ENCODE assay signal across 8 cellular contexts in the genomic region with DNA sequence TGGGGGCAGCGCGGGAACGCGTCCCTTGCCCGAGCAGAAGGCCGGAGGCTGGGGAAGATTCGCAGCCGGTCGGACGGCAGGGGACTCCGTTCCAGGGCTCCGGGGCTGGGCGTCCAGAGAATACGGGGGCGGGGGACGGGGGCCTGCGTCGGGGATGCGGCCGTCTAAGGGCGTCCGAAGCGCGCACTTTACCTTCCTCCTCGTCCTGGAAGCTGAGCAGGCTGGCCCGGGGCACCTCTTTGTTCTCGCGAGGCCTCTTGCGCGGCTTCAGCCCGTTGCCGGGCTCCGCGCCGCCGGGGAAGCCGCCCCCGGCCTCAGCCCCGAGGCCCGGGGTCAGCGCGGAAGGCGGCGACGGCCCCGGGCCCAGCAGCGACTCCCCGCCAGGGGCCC. TPM values are rescaled to one million over a fixed set of nuclear protein-coding genes. Genes with fewer than 3 reads are reported as not detected.
A peak's percentile ranks its signal among the peaks of the same experiment; 100 is the strongest.
DNase-seq lines count a peak whose midpoint lies in the region; ATAC-seq and TF ChIP-seq lines count a peak whose summit lies in the region.

No MANE protein-coding gene starts in this region.

- POLR2A ChIA-PET in Panc1 (lab: Charles Lee): interaction anchor here (0.7 kb wide), 1 partner anchor 104 kb away, joined by 12 read pairs; no protein-coding TSS in a partner anchor

- no TSS peak for BruUV-seq in Panc1 (replicated peaks; lab: Mats Ljungman, UMichigan)

- intact Hi-C loops in Panc1 (cut with micrococcal nuclease; ENCODE audit: unreplicated experiment): no loop called here
- intact Hi-C loops in heart left ventricle (cut with DNase I): loop anchor here in 4 of 10 donors (2.0 to 5.0 kb wide), 2 partner anchors 42 to 44 kb away; partner anchors contain the start of gene SYNJ1 (in 4 of the 4)
- intact Hi-C loops in prostate gland (cut with DNase I): loop anchor here (5.0 kb wide), 2 partner anchors 44 to 871 kb away; partner anchors contain the start of genes CRYZL1, ITSN1 and SYNJ1

- TF ChIP-seq POLR2A in heart left ventricle (IDR thresholded peaks at IDR 0.05) (no peak), prostate gland (IDR thresholded peaks at IDR 0.05) (no peak)

- ATAC-seq in GM18907 (IDR thresholded peaks at IDR 0.05; ENCODE audit: unreplicated experiment) (peak; percentile 43), HG03103 (IDR thresholded peaks at IDR 0.05; ENCODE audit: low read depth, unreplicated experiment) (peak; percentile 30), Panc1 (peak; percentile 66), heart left ventricle (peak in 3 of 4 donors; percentile 9 to 69 (median 61))
- ATAC-seq in activated naive CD4-positive, alpha-beta T cell treated with anti-CD3 and anti-CD28 coated beads, Interleukin-2, amount 50 U/mL, for 72 hours: peak; percentile 43 to 58

- H3K36me3 Mint-ChIP-seq in activated naive CD4-positive, alpha-beta T cell treated with anti-CD3 and anti-CD28 coated beads, Interleukin-2, amount 50 U/mL, for 72 hours: peaks cover 36 to 43% of the 10 kb centered on the region in 2 donors

- WGBS in heart left ventricle, 4 donors: 0 to 1% (median 0%) methylated on average over 19 to 48 of the region's 48 CpGs
- under 1% methylated on average over 29 of the region's 48 CpGs for WGBS in prostate gland

- H3K4me1 ChIP-seq in Panc1 (ENCODE audit: control insufficient read depth, insufficient read depth, low read length): peaks cover 6% of the 10 kb centered on the region
- H3K4me1 ChIP-seq in heart left ventricle: peaks cover 2 to 38% (median 29%) of the 10 kb centered on the region in 12 donors
- no peaks in the 10 kb centered on the region for H3K4me1 ChIP-seq in prostate gland (replicated peaks)

- H3K9me3 ChIP-seq in Panc1 (ENCODE audit: control insufficient read depth, insufficient read depth, low read depth, low read length): no peaks in the 10 kb centered on the region
- H3K9me3 ChIP-seq in heart left ventricle: no peaks in the 10 kb centered on the region
- no peaks in the 10 kb centered on the region for H3K9me3 ChIP-seq in prostate gland

- in situ Hi-C loops in Panc1 (cut with HindIII; ENCODE audit: low pct_unique_long_range_greater_than_20kb, low sequenced_read_pairs): no loop called here

- H3K27ac Mint-ChIP-seq in activated naive CD4-positive, alpha-beta T cell treated with anti-CD3 and anti-CD28 coated beads, Interleukin-2, amount 50 U/mL, for 72 hours: peak overlapping the region; percentile 99

- TF ChIP-seq CTCF in Panc1 (IDR thresholded peaks at IDR 0.05): no peak
- no peak for TF ChIP-seq CTCF in heart left ventricle (IDR thresholded peaks at IDR 0.05)
- TF ChIP-seq CTCF in prostate gland (IDR thresholded peaks at IDR 0.05): no peak

- H3K27me3 ChIP-seq in Panc1 (ENCODE audit: control insufficient read depth, insufficient read depth, low read length) (no peaks in the 10 kb centered on the region), heart left ventricle (peaks cover 0 to 4% (median 0%) of the 10 kb centered on the region in 9 donors), prostate gland (replicated peaks; ENCODE audit: insufficient read depth) (no peaks in the 10 kb centered on the region)

- peaks cover 6 to 18% of the 10 kb centered on the region in 2 donors for H3K9me3 Mint-ChIP-seq in activated naive CD4-positive, alpha-beta T cell treated with anti-CD3 and anti-CD28 coated beads, Interleukin-2, amount 50 U/mL, for 72 hours

- peak; percentile 75 for DNase-seq in CD1c-positive myeloid dendritic cell (ENCODE audit: extremely low spot score)
- no peak for DNase-seq in Panc1 (ENCODE audit: low read depth, low spot score)
- DNase-seq in activated naive CD4-positive, alpha-beta T cell treated with anti-CD3 and anti-CD28 coated beads, Interleukin-2, amount 50 U/mL, for 72 hours (ENCODE audit: low spot score in 2 of 2): peak; percentile 57
- peak; percentile 55 to 77 (median 67) for DNase-seq in heart left ventricle
- peak; percentile 30 for DNase-seq in prostate gland (ENCODE audit: low spot score)
- no peak for DNase-seq in superior temporal gyrus (ENCODE audit: extremely low spot score)

- CTCF ChIA-PET in Panc1 (lab: Charles Lee): interaction anchor here (0.6 to 0.7 kb wide), 3 partner anchors 10 to 429 kb away, joined by 3 to 6 read pairs (median 6); no protein-coding TSS in a partner anchor

- H3K27ac ChIP-seq in Panc1 (ENCODE audit: low read length) (peak overlapping the region; percentile 87), heart left ventricle (peak overlapping the region; percentile 80 to 95 (median 90)), prostate gland (peak overlapping the region; percentile 82 to 87)

- peak overlapping the region; percentile 89 to 96 for H3K4me3 ChIP-seq in Panc1 (ENCODE audit: low read depth in 2 of 2, low read length in 2 of 2)
- peak overlapping the region; percentile 60 to 92 (median 82) for H3K4me3 ChIP-seq in heart left ventricle
- H3K4me3 ChIP-seq in prostate gland: peak overlapping the region; percentile 88 to 92

- peaks cover 5% of the 10 kb centered on the region for H3K36me3 ChIP-seq in Panc1 (ENCODE audit: control insufficient read depth, insufficient read depth, low read length)
- peaks cover 0 to 35% (median 19%) of the 10 kb centered on the region in 9 donors for H3K36me3 ChIP-seq in heart left ventricle
- no peaks in the 10 kb centered on the region for H3K36me3 ChIP-seq in prostate gland

RNA-seq across cellular contexts. Expression of gene PAXBP1, which starts 0.4 kb away (rescaled TPM):
- total RNA-seq in Panc1 (2021; ENCODE audit: unreplicated experiment): 29.3 TPM
- 7.4 TPM for polyA plus RNA-seq in Panc1 (2012; ENCODE audit: insufficient read length)
- total RNA-seq in activated naive CD4-positive, alpha-beta T cell treated with anti-CD3 and anti-CD28 coated beads, Interleukin-2, amount 50 U/mL, for 72 hours: 10 to 100 TPM; 67.9 to 92.4 TPM
- 10 to 100 TPM in 5 of 9 donors, 1 to 10 TPM in 4; 8.1 to 13.8 (median 10.7) TPM for total RNA-seq in heart left ventricle
- polyA plus RNA-seq in heart left ventricle: 10 to 100 TPM in 1 of 2 donors, 1 to 10 TPM in 1; 9.5 to 11.1 TPM
- 10 to 100 TPM; 27.0 to 35.8 TPM for total RNA-seq in prostate gland

RNA-seq across cellular contexts. Expression of gene SYNJ1, which starts 43.3 kb away (rescaled TPM):
- total RNA-seq in Panc1 (2021; ENCODE audit: unreplicated experiment) (10.5 TPM), heart left ventricle (10 to 100 TPM in 7 of 9 donors, 1 to 10 TPM in 2; 6.7 to 17.4 (median 11.8) TPM), prostate gland (1 to 10 TPM; 7.9 to 9.2 TPM)
- polyA plus RNA-seq in Panc1 (2012; ENCODE audit: insufficient read length): 2.3 TPM
- 10 to 100 TPM; 12.4 to 29.3 TPM for total RNA-seq in activated naive CD4-positive, alpha-beta T cell treated with anti-CD3 and anti-CD28 coated beads, Interleukin-2, amount 50 U/mL, for 72 hours
- 1 to 10 TPM; 4.1 to 9.3 TPM for polyA plus RNA-seq in heart left ventricle

Comparison
In these comparisons a context has a peak if more than half of its experiments do, and no peak if none do; other contexts are left out.
1. DNase-seq: peak in CD1c-positive myeloid dendritic cell (single experiment), activated naive CD4-positive, alpha-beta T cell treated with anti-CD3 and anti-CD28 coated beads, Interleukin-2, amount 50 U/mL, for 72 hours (2 of 2), heart left ventricle (5 of 5) and prostate gland (single experiment); none in Panc1 (single experiment) and superior temporal gyrus (single experiment).
2. Peak in every context shown above with its lines, with median percentiles within 50 percentile points of each other: ATAC-seq, H3K27ac ChIP-seq and H3K4me3 ChIP-seq.